Comparison of ENCODE assay signal across 9 cellular contexts in genomic region chr11:45092901-45093760, GRCh38.
A peak's percentile ranks its signal among the peaks of the same experiment; 100 is the strongest.
DNase-seq lines count a peak whose midpoint lies in the region; ATAC-seq and TF ChIP-seq lines count a peak whose summit lies in the region.
"Had no signal": no experiment of that assay in that cellular context is flagged by ENCODE, and none has a peak within 500 bp of the region (broad histone marks: within the 10 kb centered on the region; RNA-seq: fewer than 3 reads in every experiment).

No MANE protein-coding gene starts in this region.

- DNase-seq in AG09309 (ENCODE audit: low read depth) (peak; percentile 14), HS-5 (ENCODE audit: low read depth) (peak; percentile 40), activated gamma-delta T cell (lab: John Stamatoyannopoulos, UW) (peak; percentile 31), kidney glomerular epithelial cell (lab: John Stamatoyannopoulos, UW) (peak; percentile 89)
- DNase-seq: NCI-H446 had no signal

- TF ChIP-seq CTCF in AG09309 (IDR thresholded peaks at IDR 0.05; ENCODE audit: control insufficient read depth, insufficient read depth, low read depth, low read length, missing control alignments), result no peak

- H3K4me3 ChIP-seq in AG09309 (ENCODE audit: control insufficient read depth, low read depth, low read length), result no peak overlapping the region

- ATAC-seq in HG03521 (IDR thresholded peaks at IDR 0.05; ENCODE audit: unreplicated experiment) (no peak), GM18907 (IDR thresholded peaks at IDR 0.05; ENCODE audit: unreplicated experiment) (no peak), HG02798 (IDR thresholded peaks at IDR 0.05; ENCODE audit: poor library complexity, unreplicated experiment) (no peak), HG02642 (IDR thresholded peaks at IDR 0.05; ENCODE audit: poor library complexity, unreplicated experiment) (no peak)

Comparison
In these comparisons a context has a peak if more than half of its experiments do, and no peak if none do; other contexts are left out.
1. DNase-seq: peak in every context shown above with its lines; median percentile 89 in kidney glomerular epithelial cell; 40 in HS-5; 31 in activated gamma-delta T cell; 14 in AG09309.